In the genomic region with DNA sequence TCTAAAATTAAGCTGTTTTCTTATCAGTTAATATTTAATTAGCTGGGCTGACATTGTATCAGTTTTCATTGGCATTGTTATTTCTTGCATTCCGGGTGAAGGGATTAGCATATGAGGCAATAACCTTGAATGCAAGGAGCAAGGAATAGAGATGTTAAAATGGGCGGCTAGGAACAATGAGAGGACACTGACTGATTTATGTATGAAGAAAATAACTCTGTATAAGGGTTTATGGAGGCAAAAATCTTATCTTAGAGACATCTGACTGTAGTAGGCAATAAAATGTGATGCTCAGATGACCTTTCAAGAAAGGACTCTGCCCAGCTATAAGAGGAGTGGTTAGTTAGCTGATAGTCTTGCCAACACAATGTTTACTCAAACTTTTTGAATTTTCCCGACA, we compare ENCODE assay signal across 22 cellular contexts.
DNase-seq lines count a peak whose midpoint lies in the region; ATAC-seq, FAIRE-seq and TF ChIP-seq lines count a peak whose summit lies in the region.
"Had no signal": no experiment of that assay in that cellular context is flagged by ENCODE, and none has a peak within 500 bp of the region (broad histone marks: within the 10 kb centered on the region; RNA-seq: fewer than 3 reads in every experiment).

No MANE protein-coding gene starts in this region.

- H3K4me1 Mint-ChIP-seq in H9: peaks cover 25 to 40% of the 10 kb centered on the region in 2 experiments
- H3K4me1 Mint-ChIP-seq: IgD-negative memory B cell had no signal

- H3K27me3 ChIP-seq in H9 (ENCODE audit: insufficient read depth, low read length): no peaks in the 10 kb centered on the region
- no peaks in the 10 kb centered on the region for H3K27me3 ChIP-seq in H1 (replicated peaks in 1 of 4; ENCODE audit: control insufficient read depth in 3 of 4, extremely low read depth in 1 of 4, insufficient read depth in 3 of 4, low read length in 3 of 4)
- H3K27me3 ChIP-seq in small intestine (ENCODE audit: control insufficient read depth in 2 of 2, insufficient read depth in 2 of 2, low read length in 2 of 2): no peaks in the 10 kb centered on the region

- TF ChIP-seq CTCF in H9 (conservative IDR thresholded peaks at IDR 0.05): no peak
- no peak for TF ChIP-seq CTCF in H1 (IDR thresholded peaks at IDR 0.05; ENCODE audit: control extremely low read depth in 1 of 3, insufficient read depth in 1 of 3, low read depth in 1 of 3, low read length in 3 of 3)

- no peak overlapping the region for H3K9ac ChIP-seq in H9 (ENCODE audit: extremely low read depth, insufficient read length, low read length)
- H3K9ac ChIP-seq in H1 (replicated peaks in 1 of 4; ENCODE audit: extremely low read depth in 1 of 4, low read depth in 3 of 4, low read length in 3 of 4): no peak overlapping the region

- H2BK15ac ChIP-seq in H9 (ENCODE audit: low read depth, low read length) (no peak overlapping the region), H1 (ENCODE audit: low read length) (no peak overlapping the region)

- no peak overlapping the region for H2BK120ac ChIP-seq in H9 (ENCODE audit: low read depth, low read length, poor library complexity, severe bottlenecking)
- H2BK120ac ChIP-seq in H1 (replicated peaks; ENCODE audit: low read depth, low read length): no peak overlapping the region

- CTCF ChIA-PET in H1 (lab: Charles Lee; ENCODE audit: partially characterized antibody): interaction anchor here (1.4 kb wide), 1 partner anchor 12 kb away, joined by 4 read pairs; no protein-coding TSS in a partner anchor

- H3K18ac ChIP-seq in H9 (ENCODE audit: insufficient read length, low read depth, low read length): no peak overlapping the region
- no peak overlapping the region for H3K18ac ChIP-seq in H1 (ENCODE audit: extremely low read depth, low read length)

- H2AK5ac ChIP-seq in H9 (ENCODE audit: insufficient read length, low read length) (no peak overlapping the region), H1 (ENCODE audit: low read depth, low read length) (no peak overlapping the region)

- H3K4me3 Mint-ChIP-seq in H9: no peak overlapping the region
- H3K4me3 Mint-ChIP-seq: CD4-positive, alpha-beta T cell; IgD-negative memory B cell had no signal

- no peak for TF ChIP-seq RAD21 in H1 (IDR thresholded peaks at IDR 0.05 in 1 of 2, conservative IDR thresholded peaks at IDR 0.05 in 1 of 2; ENCODE audit: low read depth in 2 of 2, low read length in 2 of 2)

- H4K8ac ChIP-seq in H9 (replicated peaks; ENCODE audit: insufficient read length, low read depth, low read length): no peak overlapping the region
- no peak overlapping the region for H4K8ac ChIP-seq in H1 (ENCODE audit: extremely low read depth, insufficient read depth, low read length)

- intact Hi-C loops in left colon (cut with DNase I, micrococcal nuclease): no loop called here

- H3K23me2 ChIP-seq in H9 (ENCODE audit: insufficient read length, low read depth, low read length, poor library complexity, severe bottlenecking): no peaks in the 10 kb centered on the region
- H3K23me2 ChIP-seq in H1 (ENCODE audit: low read depth, low read length): no peaks in the 10 kb centered on the region

- H3K4ac ChIP-seq in H9 (ENCODE audit: low read depth, low read length): no peak overlapping the region
- H3K4ac ChIP-seq in H1 (replicated peaks; ENCODE audit: insufficient read length, low read depth, low read length): no peak overlapping the region

- H3K79me1 ChIP-seq in H9 (ENCODE audit: insufficient read depth, low read depth, low read length, poor library complexity, severe bottlenecking) (no peaks in the 10 kb centered on the region), H1 (ENCODE audit: low read depth, low read length) (no peaks in the 10 kb centered on the region)

- H3K27ac ChIP-seq in H9 (ENCODE audit: insufficient read length, low read depth, low read length) (no peak overlapping the region), H1 (ENCODE audit: low read depth, low read length) (no peak overlapping the region), small intestine (ENCODE audit: low read depth in 1 of 2, low read length in 1 of 2) (no peak overlapping the region)
- H3K27ac ChIP-seq: C4-2B had no signal

- H4K20me1 ChIP-seq in H9 (ENCODE audit: control insufficient read depth, insufficient read depth, insufficient read length) (no peaks in the 10 kb centered on the region), H1 (replicated peaks in 1 of 2; ENCODE audit: control insufficient read depth in 1 of 2, insufficient read depth in 2 of 2, low read length in 2 of 2) (no peaks in the 10 kb centered on the region)

- H3K4me1 ChIP-seq in H9 (ENCODE audit: insufficient read depth, low read length) (peaks cover 8% of the 10 kb centered on the region), H1 (replicated peaks in 1 of 4; ENCODE audit: control insufficient read depth in 3 of 4, insufficient read depth in 4 of 4, low read length in 3 of 4) (peaks cover 4 to 9% (median 8%) of the 10 kb centered on the region in 4 experiments; a peak in 4 of 7 replicates), small intestine (ENCODE audit: control insufficient read depth in 2 of 2, insufficient read depth in 1 of 2, low read depth in 1 of 2, low read length in 1 of 2) (no peaks in the 10 kb centered on the region)

- H3T11ph ChIP-seq in H9 (ENCODE audit: low read length): no peak overlapping the region

- peaks cover 0 to 3% (median 0%) of the 10 kb centered on the region in 3 experiments; a peak in 3 of 7 replicates for H3K36me3 Mint-ChIP-seq in H9 (ENCODE audit: insufficient read depth in 1 of 3, low read depth in 3 of 3)
- H3K36me3 Mint-ChIP-seq: IgD-negative memory B cell had no signal

- no peak overlapping the region for H3K14ac ChIP-seq in H9 (ENCODE audit: insufficient read depth, low read length)
- H3K14ac ChIP-seq in H1 (ENCODE audit: insufficient read length): no peak overlapping the region

- H3K4me2 ChIP-seq in H9 (ENCODE audit: insufficient read depth, insufficient read length, low read length) (peak overlapping the region; percentile 46), H1 (ENCODE audit: insufficient read depth in 1 of 2, low read depth in 2 of 2, low read length in 2 of 2) (peak overlapping the region; percentile 39 to 45; a peak in 2 of 4 replicates)

- no peak overlapping the region for H4K91ac ChIP-seq in H9 (ENCODE audit: insufficient read length, low read depth, low read length)
- H4K91ac ChIP-seq in H1 (replicated peaks; ENCODE audit: insufficient read length, low read length): no peak overlapping the region

- H3K4me3 ChIP-seq in H1 (ENCODE audit: extremely low read depth in 1 of 4, insufficient read depth in 2 of 4, low read depth in 3 of 4, low read length in 4 of 4): no peak overlapping the region
- H3K4me3 ChIP-seq in small intestine (ENCODE audit: low read depth in 1 of 2, low read length in 2 of 2): no peak overlapping the region

- H2AFZ ChIP-seq in H9 (ENCODE audit: low read length) (no peak overlapping the region), H1 (ENCODE audit: low read length) (no peak overlapping the region)

- H3K79me2 ChIP-seq in H9 (ENCODE audit: insufficient read depth, low read length) (no peaks in the 10 kb centered on the region), H1 (ENCODE audit: control insufficient read depth in 1 of 2, insufficient read depth in 2 of 2, low read length in 2 of 2) (no peaks in the 10 kb centered on the region)

- H4K5ac ChIP-seq in H9 (ENCODE audit: insufficient read length, low read depth, low read length): no peak overlapping the region
- no peak overlapping the region for H4K5ac ChIP-seq in H1 (ENCODE audit: insufficient read length, low read depth, low read length)

- H2BK20ac ChIP-seq in H9 (ENCODE audit: low read depth, low read length, poor library complexity, severe bottlenecking): no peak overlapping the region
- H2BK20ac ChIP-seq in H1 (ENCODE audit: low read length): no peak overlapping the region

- H3K23ac ChIP-seq in H9 (ENCODE audit: insufficient read length, low read depth, low read length) (no peak overlapping the region), H1 (ENCODE audit: insufficient read length) (no peak overlapping the region)

- H3K56ac ChIP-seq in H9 (ENCODE audit: insufficient read length, low read depth, low read length) (no peak overlapping the region), H1 (replicated peaks; ENCODE audit: insufficient read length, low read depth, low read length) (no peak overlapping the region)

- H3K9me3 ChIP-seq in H9 (ENCODE audit: control insufficient read depth, low read depth, low read length) (no peaks in the 10 kb centered on the region), H1 (ENCODE audit: insufficient read depth in 2 of 2, low read depth in 1 of 2, low read length in 1 of 2) (no peaks in the 10 kb centered on the region), small intestine (ENCODE audit: control insufficient read depth, low read depth) (no peaks in the 10 kb centered on the region)
- H3K9me3 ChIP-seq: Caco-2 had no signal

- H2BK5ac ChIP-seq in H9 (ENCODE audit: insufficient read length, low read length) (no peak overlapping the region), H1 (ENCODE audit: low read depth, low read length) (no peak overlapping the region)

- peak overlapping the region; percentile 9 to 59 (median 59); a peak in 4 of 7 replicates for H3K27ac Mint-ChIP-seq in H9
- H3K27ac Mint-ChIP-seq: CD4-positive, alpha-beta T cell; IgD-negative memory B cell had no signal

- ATAC-seq in left colon (peak; percentile 100), HG03095 (IDR thresholded peaks at IDR 0.05; ENCODE audit: unreplicated experiment) (no peak), GM21528 (IDR thresholded peaks at IDR 0.05; ENCODE audit: low FRiP score, unreplicated experiment) (no peak)
- ATAC-seq: HepG2 had no signal

- no peaks in the 10 kb centered on the region for H3K36me3 ChIP-seq in H1 (ENCODE audit: control insufficient read depth in 2 of 4, insufficient read depth in 4 of 4, low read length in 3 of 4)
- no peaks in the 10 kb centered on the region for H3K36me3 ChIP-seq in small intestine (ENCODE audit: control insufficient read depth in 2 of 2, insufficient read depth in 2 of 2, low read length in 2 of 2)

- FAIRE-seq in H1 (lab: Jason Lieb, UNC): no peak
- FAIRE-seq in small intestine (lab: Jason Lieb, UNC): no peak
- FAIRE-seq: A204.1, D721Med, G401.6, GM12891, GM19239, HepG2, HTR-8/SVneo had no signal

- H2BK12ac ChIP-seq in H9 (ENCODE audit: insufficient read length, low read depth, low read length) (no peak overlapping the region), H1 (ENCODE audit: low read depth, low read length) (no peak overlapping the region)

- H3K27me3 Mint-ChIP-seq in H9 (ENCODE audit: low read depth): no peaks in the 10 kb centered on the region
- H3K27me3 Mint-ChIP-seq: CD4-positive, alpha-beta T cell; IgD-negative memory B cell had no signal

- POLR2A ChIA-PET in H1 (lab: Charles Lee; ENCODE audit: partially characterized antibody): no interaction called here

- TF ChIP-seq POLR2A in H1 (IDR thresholded peaks at IDR 0.05; ENCODE audit: control extremely low read depth in 1 of 2, low read depth in 2 of 2, low read length in 2 of 2): no peak

- WGBS in H9 (ENCODE audit: extremely low coverage, insufficient read length, low lambda C conversion rate): no CpG with 5 or more reads among the region's 3 CpGs
- 31% methylated on average over 3 of the region's 3 CpGs; no CpG with 5 or more reads in 1 of the 2 experiments for WGBS in H1 (ENCODE audit: extremely low coverage in 1 of 2, insufficient coverage in 1 of 2, insufficient read length in 1 of 2, insufficient replicate concordance in 2 of 2, low coverage in 1 of 2, low lambda C conversion rate in 2 of 2, missing lambda C conversion rate in 1 of 2), 2 experiments
- 14 to 36% (median 30%) methylated on average over 3 of the region's 3 CpGs for WGBS in small intestine, 3 donors

- DNase-seq in H9 (no peak), H1 (ENCODE audit: low read depth in 1 of 2, low spot score in 2 of 2) (no peak), left colon (no peak), small intestine (peak; percentile 23), NCI-H2029 treated with DMSO at 0.1 percent for 48 hours (lab: John Stamatoyannopoulos, UW) (no peak)
- DNase-seq: AML-193; Caco-2; CD4-positive, alpha-beta T cell; GOT3; HCEC 1CT; KBM-7 had no signal

- peaks cover 3% of the 10 kb centered on the region in 2 experiments; a peak in 4 of 5 replicates for H3K9me3 Mint-ChIP-seq in H9
- H3K9me3 Mint-ChIP-seq: CD4-positive, alpha-beta T cell; IgD-negative memory B cell had no signal

- no peak for TF ChIP-seq EP300 in H1 (IDR thresholded peaks at IDR 0.05; ENCODE audit: borderline replicate concordance in 1 of 2, low read depth in 2 of 2, low read length in 2 of 2)
